ENCODE assay signal across 21 cellular contexts in genomic region chr4:114921191-114921590, GRCh38.
"Had no signal": no experiment of that assay in that cellular context is flagged by ENCODE, and none has a peak within 500 bp of the region (broad histone marks: within the 10 kb centered on the region; RNA-seq: fewer than 3 reads in every experiment).

No MANE protein-coding gene starts in this region.

- H3K27ac ChIP-seq: left ventricle myocardium inferior, pancreas, prostate gland, skin epidermis, stomach, testis, thyroid gland, transverse colon, upper lobe of left lung, vagina had no signal

- H3K4me1 ChIP-seq: left ventricle myocardium inferior, pancreas, prostate gland, stomach, thyroid gland, transverse colon, upper lobe of left lung, vagina had no signal

- H3K9me3 ChIP-seq: left ventricle myocardium inferior, mucosa of descending colon, pancreas, prostate gland, stomach, testis, thyroid gland, transverse colon, upper lobe of left lung, vagina had no signal

- H3K36me3 ChIP-seq: left ventricle myocardium inferior, pancreas, prostate gland, stomach, thyroid gland, transverse colon, upper lobe of left lung, vagina had no signal

- DNase-seq: left ventricle myocardium inferior; midbrain; mucosa of descending colon; naive thymus-derived CD4-positive, alpha-beta T cell; pancreas; retina; stimulated activated CD4-positive, alpha-beta T cell treated with anti-CD3 and anti-CD28 coated beads, Interleukin-12 subunit alpha, Interleukin-12 subunit beta, amount 100 ng/mL, for 4 hours; stimulated activated CD4-positive, alpha-beta T cell treated with anti-CD3 and anti-CD28 coated beads, Interleukin-15, amount 100 ng/mL, for 24 hours; stimulated activated CD4-positive, alpha-beta T cell treated with anti-CD3 and anti-CD28 coated beads, Interleukin-2, amount 100 ng/mL, for 24 hours; stimulated activated CD4-positive, alpha-beta T cell treated with anti-CD3 and anti-CD28 coated beads, Interleukin-4, amount 100 ng/mL, for 1 hour; stimulated activated naive B cell treated with anti-CD40 and anti-IgM and Interleukin-4, amounts not matched to agents 10 μg/mL and 1 μg/mL and 100 μg/mL, for 72 hours; stimulated activated naive CD8-positive, alpha-beta T cell treated with anti-CD3 and anti-CD28 coated beads, Interleukin-15, Interleukin-2, amounts not matched to agents 100 U/mL and 50 U/mL, for 24 hours; stomach; testis; thyroid gland; transverse colon; upper lobe of left lung had no signal

- H3K4me3 ChIP-seq: left ventricle myocardium inferior, lung, mucosa of descending colon, pancreas, prostate gland, skin epidermis, stomach, testis, thyroid gland, transverse colon, upper lobe of left lung, vagina had no signal
